In genomic region chr10:131746241-131746711, GRCh38 we compare ENCODE assay signal across 32 cellular contexts.
"Had no signal": no experiment of that assay in that cellular context is flagged by ENCODE, and none has a peak within 500 bp of the region (broad histone marks: within the 10 kb centered on the region; RNA-seq: fewer than 3 reads in every experiment).

No MANE protein-coding gene starts in this region.

- H3K4me3 ChIP-seq: ascending aorta, breast epithelium, MG63, PC-9 had no signal

- H3K27me3 ChIP-seq: ascending aorta, MG63 had no signal

- H3K4me1 ChIP-seq: ascending aorta, breast epithelium had no signal

- DNase-seq: activated CD4-positive, alpha-beta memory T cell treated with anti-CD3 and anti-CD28 coated beads, Interleukin-2, amount 10 ng/mL, durations not matched to agents 7 days and 5 days; activated CD4-positive, alpha-beta T cell treated with anti-CD3 and anti-CD28 coated beads for 1 hour; activated CD4-positive, alpha-beta T cell treated with anti-CD3 and anti-CD28 coated beads for 48 hours; activated CD4-positive, CD25-positive, alpha-beta regulatory T cell; activated CD8-positive, alpha-beta memory T cell treated with anti-CD3 and anti-CD28 coated beads for 24 hours; activated CD8-positive, alpha-beta memory T cell treated with anti-CD3 and anti-CD28 coated beads, Interleukin-2, amount 10 ng/mL, durations not matched to agents 7 days and 5 days; activated CD8-positive, alpha-beta memory T cell treated with anti-CD3 and anti-CD28 coated beads, Interleukin-2, amount 50 U/mL, for 48 hours; activated gamma-delta T cell; activated naive CD4-positive, alpha-beta T cell treated with Interleukin-2 at 50 U/mL for 16 hours; activated naive CD8-positive, alpha-beta T cell treated with anti-CD3 and anti-CD28 coated beads, Interleukin-2, amount 10 ng/mL, durations not matched to agents 7 days and 5 days; activated T-cell treated with anti-CD3 and anti-CD28 coated beads, Interleukin-2, amount 50 U/mL, for 48 hours; amygdala; Kasumi-1; KG1; NCI-H1048; NCI-H1105 treated with DMSO at 0.1 percent for 48 hours; NCI-H1436; NCI-H1694; NCI-H1930; NCI-H2081 treated with DMSO at 0.1 percent for 48 hours; NCI-H510A; NCI-H526; NCI-H748 treated with DMSO at 0.1 percent for 48 hours; NK-92 treated with Interleukin-12 subunit alpha and Interleukin-12 subunit beta, amount 100 ng/mL, for 24 hours; PC-9; Right ventricle myocardium superior; T1000; WERI-Rb-1 had no signal

- H3K36me3 ChIP-seq: ascending aorta, breast epithelium, MG63, WERI-Rb-1 had no signal

- H2AFZ ChIP-seq: PC-9 had no signal

- ATAC-seq: activated CD8-positive, alpha-beta memory T cell treated with anti-CD3 and anti-CD28 coated beads, Interleukin-2, amount 10 ng/mL, durations not matched to agents 7 days and 5 days had no signal

- H3K4me2 ChIP-seq: PC-9 had no signal

- H3K9me3 ChIP-seq: ascending aorta, breast epithelium, MG63 had no signal

- H3K27ac ChIP-seq: ascending aorta, breast epithelium, PC-9, RWPE1, WERI-Rb-1 had no signal
